ENCODE assay signal across 19 cellular contexts in genomic region chr16:48295493-48296281, GRCh38. TPM values are rescaled to one million over a fixed set of nuclear protein-coding genes. Genes with fewer than 3 reads are reported as not detected.
A peak's percentile ranks its signal among the peaks of the same experiment; 100 is the strongest.
DNase-seq lines count a peak whose midpoint lies in the region; ATAC-seq and TF ChIP-seq lines count a peak whose summit lies in the region.
"Had no signal": no experiment of that assay in that cellular context is flagged by ENCODE, and none has a peak within 500 bp of the region (broad histone marks: within the 10 kb centered on the region; RNA-seq: fewer than 3 reads in every experiment).

No MANE protein-coding gene starts in this region.

- H3K27ac Mint-ChIP-seq in activated CD8-positive, alpha-beta memory T cell treated with anti-CD3 and anti-CD28 coated beads, Interleukin-2, amount 10 ng/mL, durations not matched to agents 7 days and 5 days, result no peak overlapping the region
- H3K27ac Mint-ChIP-seq: activated naive CD8-positive, alpha-beta T cell treated with anti-CD3 and anti-CD28 coated beads for 36 hours; activated T-helper 17 cell treated with anti-CD3 and anti-CD28 coated beads, Interleukin-2, amount 50 U/mL, for 72 hours; neural progenitor cell; progenitor cell of endocrine pancreas; stimulated activated memory B cell treated with anti-CD40 and anti-IgM and Interleukin-4, amounts not matched to agents 10 μg/mL and 1 μg/mL and 100 μg/mL, for 72 hours had no signal

- H3K27ac ChIP-seq in HCT116 (ENCODE audit: low read depth, low read length) (no peak overlapping the region), PC-9 (peak overlapping the region; percentile 78), trophoblast cell (ENCODE audit: low read depth, low read length) (no peak overlapping the region)
- H3K27ac ChIP-seq: KMS-11, left ventricle myocardium inferior, neural progenitor cell had no signal

- H3K9ac ChIP-seq in HCT116 (ENCODE audit: low read length) (no peak overlapping the region), trophoblast cell (ENCODE audit: low read length) (no peak overlapping the region)
- H3K9ac ChIP-seq: KMS-11, neural progenitor cell had no signal

- peaks cover 44% of the 10 kb centered on the region for H3K36me3 Mint-ChIP-seq in activated CD8-positive, alpha-beta memory T cell treated with anti-CD3 and anti-CD28 coated beads, Interleukin-2, amount 10 ng/mL, durations not matched to agents 7 days and 5 days

- H2BK12ac ChIP-seq in trophoblast cell (ENCODE audit: low read length), result no peak overlapping the region

- H3K79me1 ChIP-seq in trophoblast cell (ENCODE audit: low read length), result no peaks in the 10 kb centered on the region

- peaks cover 8 to 16% of the 10 kb centered on the region in 2 experiments for H3K4me1 ChIP-seq in HCT116 (ENCODE audit: control insufficient read depth in 1 of 2, insufficient read depth in 2 of 2, low read length in 2 of 2)
- H3K4me1 ChIP-seq in PC-9 (replicated peaks; ENCODE audit: insufficient read depth), result peaks cover 50% of the 10 kb centered on the region
- no peaks in the 10 kb centered on the region for H3K4me1 ChIP-seq in trophoblast cell (ENCODE audit: control insufficient read depth in 1 of 2, insufficient read depth in 2 of 2, low read length in 2 of 2)
- H3K4me1 ChIP-seq: neural progenitor cell had no signal

- no peak overlapping the region for H3K4me3 Mint-ChIP-seq in activated CD8-positive, alpha-beta memory T cell treated with anti-CD3 and anti-CD28 coated beads, Interleukin-2, amount 10 ng/mL, durations not matched to agents 7 days and 5 days
- H3K4me3 Mint-ChIP-seq: activated naive CD8-positive, alpha-beta T cell treated with anti-CD3 and anti-CD28 coated beads for 36 hours; activated T-helper 17 cell treated with anti-CD3 and anti-CD28 coated beads, Interleukin-2, amount 50 U/mL, for 72 hours; neural progenitor cell; stimulated activated memory B cell treated with anti-CD40 and anti-IgM and Interleukin-4, amounts not matched to agents 10 μg/mL and 1 μg/mL and 100 μg/mL, for 72 hours had no signal

- H3K14ac ChIP-seq in trophoblast cell (ENCODE audit: low read length), result no peak overlapping the region

- no peak overlapping the region for H3K4ac ChIP-seq in trophoblast cell (ENCODE audit: low read depth, low read length)

- H2BK120ac ChIP-seq in trophoblast cell (ENCODE audit: insufficient read depth, low read length, poor library complexity), result no peak overlapping the region

- RAD21 ChIA-PET in HCT116 (lab: Charles Lee; ENCODE audit: low non-redundant PET in 1 of 2, low total read pairs in 2 of 2, uncharacterized antibody in 2 of 2, unreplicated experiment in 2 of 2), result no interaction called here

- H3K9me3 Mint-ChIP-seq in activated CD8-positive, alpha-beta memory T cell treated with anti-CD3 and anti-CD28 coated beads, Interleukin-2, amount 10 ng/mL, durations not matched to agents 7 days and 5 days (ENCODE audit: low read depth), result no peaks in the 10 kb centered on the region
- H3K9me3 Mint-ChIP-seq: activated naive CD8-positive, alpha-beta T cell treated with anti-CD3 and anti-CD28 coated beads for 36 hours; activated T-helper 17 cell treated with anti-CD3 and anti-CD28 coated beads, Interleukin-2, amount 50 U/mL, for 72 hours; neural progenitor cell had no signal

- H3K27me3 Mint-ChIP-seq in activated CD8-positive, alpha-beta memory T cell treated with anti-CD3 and anti-CD28 coated beads, Interleukin-2, amount 10 ng/mL, durations not matched to agents 7 days and 5 days, result no peaks in the 10 kb centered on the region
- H3K27me3 Mint-ChIP-seq: activated naive CD8-positive, alpha-beta T cell treated with anti-CD3 and anti-CD28 coated beads for 36 hours; activated T-helper 17 cell treated with anti-CD3 and anti-CD28 coated beads, Interleukin-2, amount 50 U/mL, for 72 hours; progenitor cell of endocrine pancreas; stimulated activated memory B cell treated with anti-CD40 and anti-IgM and Interleukin-4, amounts not matched to agents 10 μg/mL and 1 μg/mL and 100 μg/mL, for 72 hours had no signal

- H4K20me1 ChIP-seq in HCT116 (ENCODE audit: insufficient read depth), result no peaks in the 10 kb centered on the region
- no peaks in the 10 kb centered on the region for H4K20me1 ChIP-seq in PC-9 (ENCODE audit: insufficient read depth)

- TF ChIP-seq RAD21 in HCT116 (IDR thresholded peaks at IDR 0.05; ENCODE audit: low read depth), result no peak

- TF ChIP-seq CTCF in HCT116 (IDR thresholded peaks at IDR 0.05 in 2 of 3, conservative IDR thresholded peaks at IDR 0.05 in 1 of 3; ENCODE audit: borderline replicate concordance in 1 of 3, insufficient read depth in 1 of 3, low read depth in 2 of 3, low read length in 2 of 3) (no peak), PC-9 (conservative IDR thresholded peaks at IDR 0.05) (no peak)

- no peak overlapping the region for H3K4me3 ChIP-seq in HCT116 (replicated peaks in 1 of 2; ENCODE audit: low read depth in 1 of 2, low read length in 2 of 2)
- H3K4me3 ChIP-seq in PC-9, result peak overlapping the region; percentile 8; the same call in 1 of the 2 replicates
- no peak overlapping the region for H3K4me3 ChIP-seq in trophoblast cell (ENCODE audit: low read depth, low read length)
- H3K4me3 ChIP-seq: left ventricle myocardium inferior, neural progenitor cell had no signal

- no peak overlapping the region for H2AK5ac ChIP-seq in trophoblast cell (ENCODE audit: low read length)

- intact Hi-C loops in HCT116 (cut with micrococcal nuclease) (no loop called here), PC-9 (cut with micrococcal nuclease; ENCODE audit: unreplicated experiment) (loop anchor here (5.0 kb wide), 1 partner anchor 327 kb away; no protein-coding TSS in a partner anchor)

- H3K79me2 ChIP-seq in HCT116 (ENCODE audit: insufficient read depth, low read length) (no peaks in the 10 kb centered on the region), PC-9 (ENCODE audit: low read depth) (peaks cover 6% of the 10 kb centered on the region), trophoblast cell (ENCODE audit: control insufficient read depth, insufficient read depth, low read length, poor library complexity) (no peaks in the 10 kb centered on the region)

- no peak overlapping the region for H3K23ac ChIP-seq in trophoblast cell (ENCODE audit: low read length)

- POLR2A ChIA-PET in HCT116 (lab: Charles Lee) (no interaction called here), PC-9 (lab: Charles Lee; ENCODE audit: unreplicated experiment) (interaction anchor here (0.6 kb wide), 1 partner anchor 279 kb away, joined by 7 read pairs; no protein-coding TSS in a partner anchor)

- no peaks in the 10 kb centered on the region for H3K9me2 ChIP-seq in HCT116 (ENCODE audit: insufficient read depth)
- no peaks in the 10 kb centered on the region for H3K9me2 ChIP-seq in PC-9 (ENCODE audit: insufficient read depth)

- BruUV-seq in HCT116 (replicated peaks; lab: Mats Ljungman, UMichigan), result no TSS peak
- no TSS peak for BruUV-seq in PC-9 (replicated peaks; lab: Mats Ljungman, UMichigan)

- H3K18ac ChIP-seq in trophoblast cell (ENCODE audit: low read length), result no peak overlapping the region

- CTCF ChIA-PET in HCT116 (lab: Charles Lee) (no interaction called here), PC-9 (lab: Charles Lee) (no interaction called here)
- CTCF ChIA-PET in activated CD8-positive, alpha-beta memory T cell treated with anti-CD3 and anti-CD28 coated beads, Interleukin-2, amount 10 ng/mL, durations not matched to agents 7 days and 5 days (lab: Charles Lee), result interaction anchor here (1.0 kb wide), 1 partner anchor 328 kb away, joined by 4 read pairs; no protein-coding TSS in a partner anchor

- peaks cover 3% of the 10 kb centered on the region for H3K4me1 Mint-ChIP-seq in activated CD8-positive, alpha-beta memory T cell treated with anti-CD3 and anti-CD28 coated beads, Interleukin-2, amount 10 ng/mL, durations not matched to agents 7 days and 5 days
- H3K4me1 Mint-ChIP-seq: neural progenitor cell; stimulated activated memory B cell treated with anti-CD40 and anti-IgM and Interleukin-4, amounts not matched to agents 10 μg/mL and 1 μg/mL and 100 μg/mL, for 72 hours had no signal

- H3K9me3 ChIP-seq in HCT116 (ENCODE audit: control insufficient read depth in 1 of 2, insufficient read depth in 1 of 2, low read depth in 1 of 2, low read length in 2 of 2) (no peaks in the 10 kb centered on the region), PC-9 (ENCODE audit: insufficient read depth, low read depth) (no peaks in the 10 kb centered on the region), trophoblast cell (ENCODE audit: insufficient read depth, low read depth, low read length) (no peaks in the 10 kb centered on the region)
- H3K9me3 ChIP-seq: left ventricle myocardium inferior had no signal

- WGBS in trophoblast cell (ENCODE audit: extremely low coverage, insufficient coverage, insufficient read length), result no CpG with 5 or more reads among the region's 1 CpG

- H3K4me2 ChIP-seq in HCT116 (ENCODE audit: low read length), result peak overlapping the region; percentile 8
- H3K4me2 ChIP-seq in PC-9, result peak overlapping the region; percentile 67
- no peak overlapping the region for H3K4me2 ChIP-seq in trophoblast cell (ENCODE audit: low read length)
- H3K4me2 ChIP-seq: KMS-11, neural progenitor cell had no signal

- peak; percentile 12 for DNase-seq in HCT116 (ENCODE audit: low read depth, low spot score)
- peak in 1 of 2 experiments; percentile 87 for DNase-seq in PC-9
- peak; percentile 42 to 87 for DNase-seq in trophoblast cell
- no peak for DNase-seq in NCI-H1092 treated with DMSO at 0.1 percent for 48 hours (lab: John Stamatoyannopoulos, UW)
- no peak for DNase-seq in cerebellar cortex (ENCODE audit: low spot score)
- DNase-seq in activated CD8-positive, alpha-beta memory T cell treated with anti-CD3 and anti-CD28 coated beads, Interleukin-2, amount 10 ng/mL, durations not matched to agents 7 days and 5 days, result no peak
- DNase-seq: activated CD4-positive, alpha-beta T cell treated with anti-CD3 and anti-CD28 coated beads for 48 hours; activated naive CD8-positive, alpha-beta T cell treated with anti-CD3 and anti-CD28 coated beads for 36 hours; DMS79; effector CD8-positive, alpha-beta T cell; left ventricle myocardium inferior; NCI-H187 treated with DMSO at 0.1 percent for 48 hours had no signal

- no peak overlapping the region for H2AFZ ChIP-seq in HCT116 (ENCODE audit: low read depth, low read length, poor library complexity, severe bottlenecking)
- no peak overlapping the region for H2AFZ ChIP-seq in PC-9
- no peak overlapping the region for H2AFZ ChIP-seq in trophoblast cell (ENCODE audit: insufficient read depth, low read length, poor library complexity)
- H2AFZ ChIP-seq: neural progenitor cell had no signal

- H3K36me3 ChIP-seq in HCT116 (ENCODE audit: control insufficient read depth in 1 of 2, insufficient read depth in 2 of 2, low read length in 2 of 2), result peaks cover 2 to 6% of the 10 kb centered on the region in 2 experiments; a peak in 1 of 4 replicates
- peaks cover 25% of the 10 kb centered on the region for H3K36me3 ChIP-seq in PC-9 (ENCODE audit: low read depth)
- peaks cover 6 to 9% of the 10 kb centered on the region in 2 experiments for H3K36me3 ChIP-seq in trophoblast cell (ENCODE audit: control insufficient read depth in 1 of 2, insufficient read depth in 2 of 2, low read length in 2 of 2)
- H3K36me3 ChIP-seq: neural progenitor cell had no signal

- TF ChIP-seq POLR2A in HCT116 (IDR thresholded peaks at IDR 0.05; ENCODE audit: borderline replicate concordance, extremely low read depth, insufficient read depth, insufficient read length), result no peak

- no peak overlapping the region for H4K91ac ChIP-seq in trophoblast cell (ENCODE audit: low read depth, low read length)

- peaks cover 19% of the 10 kb centered on the region for H3F3A ChIP-seq in PC-9 (ENCODE audit: insufficient read depth, low read depth)

- ATAC-seq in HCT116 (no peak), esophagus mucosa (peak; percentile 89), GM21717 (IDR thresholded peaks at IDR 0.05; ENCODE audit: unreplicated experiment) (no peak)
- ATAC-seq in activated CD8-positive, alpha-beta memory T cell treated with anti-CD3 and anti-CD28 coated beads, Interleukin-2, amount 10 ng/mL, durations not matched to agents 7 days and 5 days, result no peak
- ATAC-seq: activated T-helper 17 cell treated with anti-CD3 and anti-CD28 coated beads, Interleukin-2, amount 50 U/mL, for 72 hours; stimulated activated memory B cell treated with anti-CD40 and anti-IgM and Interleukin-4, amounts not matched to agents 10 μg/mL and 1 μg/mL and 100 μg/mL, for 72 hours had no signal

- H3K27me3 ChIP-seq in HCT116 (ENCODE audit: insufficient read depth, low read length) (no peaks in the 10 kb centered on the region), PC-9 (ENCODE audit: insufficient read depth, low read depth) (no peaks in the 10 kb centered on the region), trophoblast cell (ENCODE audit: insufficient read depth, low read length) (no peaks in the 10 kb centered on the region)
- H3K27me3 ChIP-seq: neural progenitor cell had no signal

- no peak overlapping the region for H2BK5ac ChIP-seq in trophoblast cell (ENCODE audit: low read depth, low read length, poor library complexity)

- no peak overlapping the region for H4K12ac ChIP-seq in trophoblast cell (ENCODE audit: low read depth, low read length)

- H4K8ac ChIP-seq in trophoblast cell (ENCODE audit: low read depth, low read length), result no peak overlapping the region

RNA-seq across cellular contexts. Expression of gene ABCC11, which starts 48.3 kb away (rescaled TPM):
- total RNA-seq in HCT116 (2021; ENCODE audit: unreplicated experiment) (0.54 TPM), PC-9 (2021) (0.83 and 1.9 TPM in 2 replicates), esophagus mucosa (0.40 TPM)
- 0.23 and 0.50 TPM in 2 replicates for polyA plus RNA-seq in HCT116 (2012)
- 0.04 and 0.07 TPM in 2 replicates for polyA plus RNA-seq in trophoblast cell (2013)
- under 1 TPM in 1 of 2 experiments, not detected in 1; 0.19 TPM for total RNA-seq in activated CD8-positive, alpha-beta memory T cell treated with anti-CD3 and anti-CD28 coated beads, Interleukin-2, amount 10 ng/mL, durations not matched to agents 7 days and 5 days

RNA-seq across cellular contexts. Expression of gene LONP2, which starts 51.6 kb away (rescaled TPM):
- 46.8 TPM for total RNA-seq in HCT116 (2021; ENCODE audit: unreplicated experiment)
- polyA plus RNA-seq in HCT116 (2012), result 22.9 and 25.4 TPM in 2 replicates
- total RNA-seq in PC-9 (2021), result 41.9 and 47.0 TPM in 2 replicates
- total RNA-seq in esophagus mucosa, result 36.2 TPM
- polyA plus RNA-seq in trophoblast cell (2013), result 16.8 and 17.0 TPM in 2 replicates
- 10 to 100 TPM; 50.6 to 54.3 TPM for total RNA-seq in activated CD8-positive, alpha-beta memory T cell treated with anti-CD3 and anti-CD28 coated beads, Interleukin-2, amount 10 ng/mL, durations not matched to agents 7 days and 5 days

Comparison
In these comparisons a context has a peak if more than half of its experiments do, and no peak if none do; other contexts are left out.
1. DNase-seq: peak in HCT116 (single experiment) and trophoblast cell (2 of 2); none in NCI-H1092 treated with DMSO at 0.1 percent for 48 hours (single experiment), cerebellar cortex (single experiment) and activated CD8-positive, alpha-beta memory T cell treated with anti-CD3 and anti-CD28 coated beads, Interleukin-2, amount 10 ng/mL, durations not matched to agents 7 days and 5 days (single experiment).